ENCODE assay signal across 8 cellular contexts in genomic region chr1:91500756-91501526, GRCh38. TPM values are rescaled to one million over a fixed set of nuclear protein-coding genes. Genes with fewer than 3 reads are reported as not detected.
DNase-seq lines count a peak whose midpoint lies in the region; ATAC-seq and TF ChIP-seq lines count a peak whose summit lies in the region.

Gene CDC7, plus strand, starts transcription at chr1:91500851. Its CDS starts 866 bp downstream, at chr1:91501717.

- CTCF ChIA-PET in CD8-positive, alpha-beta T cell (lab: Charles Lee) = interaction anchor here (0.6 to 2.9 kb wide), 3 partner anchors 12 to 418 kb away, joined by 3 to 20 read pairs (median 3); no protein-coding TSS in a partner anchor
- CTCF ChIA-PET in activated CD8-positive, alpha-beta T cell treated with anti-CD3 and anti-CD28 coated beads for 36 hours (lab: Charles Lee) = interaction anchor here (0.8 to 2.4 kb wide), 8 partner anchors 11 to 427 kb away, joined by 3 to 11 read pairs (median 4); partner anchors contain the start of gene TGFBR3

- intact Hi-C loops in CD8-positive, alpha-beta T cell (cut with DNase I, micrococcal nuclease) = loop anchor here (1.0 to 10.0 kb wide), 9 partner anchors 219 to 1124 kb away; partner anchors contain the start of genes GLMN (in 2 of the 2), RPAP2 (in 2 of the 2), ZNF644 (in 2 of the 2) and BTBD8 (in 1 of the 2)
- intact Hi-C loops in activated CD8-positive, alpha-beta T cell treated with anti-CD3 and anti-CD28 coated beads for 36 hours (cut with micrococcal nuclease) = no loop called here

- peak within 1 kb of the TSS; percentile 88 for H3K4me3 ChIP-seq in CD8-positive, alpha-beta T cell (ENCODE audit: low read depth, low read length)
- peak within 1 kb of the TSS; percentile 52 for H3K4me3 ChIP-seq in lung

- no peaks in the 10 kb centered on the region for H3K27me3 ChIP-seq in CD8-positive, alpha-beta T cell (ENCODE audit: insufficient read depth, low read length)
- H3K27me3 ChIP-seq in lung (ENCODE audit: control insufficient read depth, insufficient read depth) = no peaks in the 10 kb centered on the region

- H3K27ac ChIP-seq in CD8-positive, alpha-beta T cell (ENCODE audit: low read depth, low read length) = peak within 1 kb of the TSS; percentile 58
- peak within 1 kb of the TSS; percentile 69 to 94 for H3K27ac ChIP-seq in lung (ENCODE audit: low read depth in 1 of 2, low read length in 1 of 2)

- POLR2A ChIA-PET in CD8-positive, alpha-beta T cell (lab: Charles Lee) = interaction anchor here (1.5 kb wide), 1 partner anchor 12 kb away, joined by 3 read pairs; no protein-coding TSS in a partner anchor
- POLR2A ChIA-PET in activated CD8-positive, alpha-beta T cell treated with anti-CD3 and anti-CD28 coated beads for 36 hours (lab: Charles Lee) = interaction anchor here (0.8 to 1.7 kb wide), 6 partner anchors 10 to 420 kb away, joined by 3 to 4 read pairs (median 3); no protein-coding TSS in a partner anchor

- no peak within 1 kb of the TSS for H3K4me3 Mint-ChIP-seq in CD8-positive, alpha-beta T cell
- H3K4me3 Mint-ChIP-seq in activated CD8-positive, alpha-beta T cell treated with anti-CD3 and anti-CD28 coated beads for 36 hours = no peak within 1 kb of the TSS

- no peaks in the 10 kb centered on the region for H3K36me3 ChIP-seq in CD8-positive, alpha-beta T cell (ENCODE audit: insufficient read depth, low read length)
- no peaks in the 10 kb centered on the region for H3K36me3 ChIP-seq in lung (ENCODE audit: control insufficient read depth in 2 of 2, insufficient read depth in 2 of 2, low read length in 2 of 2)

- peak; percentile 83 for ATAC-seq in CD8-positive, alpha-beta T cell
- peak; percentile 85 for ATAC-seq in GM19397 (IDR thresholded peaks at IDR 0.05; ENCODE audit: unreplicated experiment)
- ATAC-seq in HG03565 (IDR thresholded peaks at IDR 0.05; ENCODE audit: unreplicated experiment) = peak; percentile 57
- peak; percentile 89 for ATAC-seq in activated CD8-positive, alpha-beta T cell treated with anti-CD3 and anti-CD28 coated beads for 36 hours
- ATAC-seq in lung (ENCODE audit: insufficient read depth, low FRiP score) = peak; percentile 95

- 0 to 1% methylated on average over 68 of the region's 68 CpGs for WGBS in lung, 2 donors

- peaks cover 21% of the 10 kb centered on the region for H3K4me1 Mint-ChIP-seq in CD8-positive, alpha-beta T cell (ENCODE audit: low read depth)
- peaks cover 18% of the 10 kb centered on the region for H3K4me1 Mint-ChIP-seq in activated CD8-positive, alpha-beta T cell treated with anti-CD3 and anti-CD28 coated beads for 36 hours (ENCODE audit: low read depth)

- no peaks in the 10 kb centered on the region for H3K9me3 Mint-ChIP-seq in CD8-positive, alpha-beta T cell
- H3K9me3 Mint-ChIP-seq in activated CD8-positive, alpha-beta T cell treated with anti-CD3 and anti-CD28 coated beads for 36 hours = no peaks in the 10 kb centered on the region

- no peaks in the 10 kb centered on the region for H3K36me3 Mint-ChIP-seq in CD8-positive, alpha-beta T cell
- H3K36me3 Mint-ChIP-seq in activated CD8-positive, alpha-beta T cell treated with anti-CD3 and anti-CD28 coated beads for 36 hours (ENCODE audit: low read depth) = peaks cover 20% of the 10 kb centered on the region

- H3K4me1 ChIP-seq in CD8-positive, alpha-beta T cell (ENCODE audit: insufficient read depth, low read length) = peaks cover 10% of the 10 kb centered on the region
- peaks cover 0 to 2% of the 10 kb centered on the region in 2 donors for H3K4me1 ChIP-seq in lung (ENCODE audit: control insufficient read depth in 2 of 2, insufficient read depth in 2 of 2, low read length in 2 of 2)

- peak; percentile 56 to 91 (median 83) for DNase-seq in CD8-positive, alpha-beta T cell
- DNase-seq in NCI-H748 treated with DMSO at 0.1 percent for 48 hours (lab: John Stamatoyannopoulos, UW) = peak; percentile 67
- peak; percentile 92 for DNase-seq in activated CD8-positive, alpha-beta T cell treated with anti-CD3 and anti-CD28 coated beads for 36 hours
- DNase-seq in effector CD4-positive, alpha-beta T cell = peak; percentile 73
- peak; percentile 92 for DNase-seq in lung (ENCODE audit: low spot score)
- DNase-seq in stimulated activated CD4-positive, alpha-beta T cell treated with anti-CD3 and anti-CD28 coated beads, TNF-alpha, amount 100 ng/mL, for 24 hours (ENCODE audit: low read depth in 3 of 3) = peak; percentile 74 to 89 (median 81)

- no peaks in the 10 kb centered on the region for H3K9me3 ChIP-seq in CD8-positive, alpha-beta T cell (ENCODE audit: low read length)
- no peaks in the 10 kb centered on the region for H3K9me3 ChIP-seq in lung (ENCODE audit: control insufficient read depth in 2 of 2, insufficient read depth in 1 of 2, low read length in 1 of 2)

- H3K27ac Mint-ChIP-seq in CD8-positive, alpha-beta T cell = no peak within 1 kb of the TSS
- no peak within 1 kb of the TSS for H3K27ac Mint-ChIP-seq in activated CD8-positive, alpha-beta T cell treated with anti-CD3 and anti-CD28 coated beads for 36 hours

- TF ChIP-seq CTCF in CD8-positive, alpha-beta T cell (IDR thresholded peaks at IDR 0.05) = no peak
- TF ChIP-seq CTCF in activated CD8-positive, alpha-beta T cell treated with anti-CD3 and anti-CD28 coated beads for 36 hours (IDR thresholded peaks at IDR 0.05) = peak; percentile 59
- TF ChIP-seq CTCF in lung (IDR thresholded peaks at IDR 0.05; ENCODE audit: control extremely low read depth, extremely low read depth) = peak; percentile 8

- H3K27me3 Mint-ChIP-seq in CD8-positive, alpha-beta T cell (ENCODE audit: low read depth) = no peaks in the 10 kb centered on the region
- H3K27me3 Mint-ChIP-seq in activated CD8-positive, alpha-beta T cell treated with anti-CD3 and anti-CD28 coated beads for 36 hours = no peaks in the 10 kb centered on the region

RNA-seq across cellular contexts. Expression of gene CDC7, which starts in this region (rescaled TPM):
- total RNA-seq in CD8-positive, alpha-beta T cell = 1 to 10 TPM; 2.2 to 2.7 TPM
- total RNA-seq in activated CD8-positive, alpha-beta T cell treated with anti-CD3 and anti-CD28 coated beads for 36 hours = 10 to 100 TPM; 28.0 to 30.3 TPM
- 1 to 10 TPM; 5.2 to 8.3 TPM for total RNA-seq in lung
- 1 to 10 TPM; 3.6 to 3.9 TPM for polyA plus RNA-seq in lung

Comparison
In these comparisons a context has a peak if more than half of its experiments do, and no peak if none do; other contexts are left out.
1. Peak in every context shown above with its lines: DNase-seq, ATAC-seq, H3K4me3 ChIP-seq and H3K27ac ChIP-seq.